In genomic region chr2:219658447-219658846, GRCh38 we compare ENCODE assay signal across 21 cellular contexts. TPM values are rescaled to one million over a fixed set of nuclear protein-coding genes. Genes with fewer than 3 reads are reported as not detected.
A peak's percentile ranks its signal among the peaks of the same experiment; 100 is the strongest.
DNase-seq lines count a peak whose midpoint lies in the region; ATAC-seq and TF ChIP-seq lines count a peak whose summit lies in the region.
"Had no signal": no experiment of that assay in that cellular context is flagged by ENCODE, and none has a peak within 500 bp of the region (broad histone marks: within the 10 kb centered on the region; RNA-seq: fewer than 3 reads in every experiment).

No MANE protein-coding gene starts in this region.

- no peaks in the 10 kb centered on the region for H3K27me3 ChIP-seq in left ventricle myocardium inferior (ENCODE audit: low read depth)
- peaks cover 0 to 3% of the 10 kb centered on the region in 2 donors for H3K27me3 ChIP-seq in naive thymus-derived CD4-positive, alpha-beta T cell (ENCODE audit: control insufficient read depth in 2 of 2, insufficient read depth in 2 of 2, low read length in 2 of 2)
- H3K27me3 ChIP-seq: body of pancreas, right lobe of liver had no signal

- no peak for TF ChIP-seq CTCF in HFFc6 (IDR thresholded peaks at IDR 0.05)
- TF ChIP-seq CTCF in choroid plexus epithelial cell (conservative IDR thresholded peaks at IDR 0.05; ENCODE audit: low read depth, low read length) = no peak
- no peak for TF ChIP-seq CTCF in left ventricle myocardium inferior (IDR thresholded peaks at IDR 0.05; ENCODE audit: borderline replicate concordance)

- peak overlapping the region; percentile 56 for H3K27ac ChIP-seq in left ventricle myocardium inferior (replicated peaks)
- H3K27ac ChIP-seq in naive thymus-derived CD4-positive, alpha-beta T cell (ENCODE audit: low read depth, low read length) = no peak overlapping the region
- H3K27ac ChIP-seq: body of pancreas, neutrophil, right lobe of liver, SK-N-MC had no signal

- peaks cover 14% of the 10 kb centered on the region for H3K9me3 ChIP-seq in left ventricle myocardium inferior (replicated peaks)
- no peaks in the 10 kb centered on the region for H3K9me3 ChIP-seq in naive thymus-derived CD4-positive, alpha-beta T cell (ENCODE audit: control insufficient read depth in 2 of 3, low read length in 3 of 3)
- H3K9me3 ChIP-seq: neutrophil, right lobe of liver had no signal

- no peaks in the 10 kb centered on the region; the same call in 1 of the 2 replicates for H3K27me3 Mint-ChIP-seq in HFFc6 (ENCODE audit: insufficient read depth)
- H3K27me3 Mint-ChIP-seq in naive thymus-derived CD4-positive, alpha-beta T cell = peaks cover 20 to 44% (median 41%) of the 10 kb centered on the region in 5 donors

- no peaks in the 10 kb centered on the region for H3K36me3 ChIP-seq in left ventricle myocardium inferior
- H3K36me3 ChIP-seq in naive thymus-derived CD4-positive, alpha-beta T cell (ENCODE audit: control insufficient read depth in 2 of 3, insufficient read depth in 3 of 3, low read length in 3 of 3) = no peaks in the 10 kb centered on the region
- H3K36me3 ChIP-seq: neutrophil, right lobe of liver had no signal

- DNase-seq in HFFc6 (peak; percentile 41), choroid plexus epithelial cell (ENCODE audit: low read depth) (peak; percentile 50), left ventricle myocardium inferior (no peak), stromal cell of bone marrow (ENCODE audit: low read depth) (peak; percentile 56), T-helper 2 cell (no peak), G401 (ENCODE audit: low spot score) (no peak)
- no peak for DNase-seq in naive thymus-derived CD4-positive, alpha-beta T cell
- DNase-seq: activated CD4-positive, alpha-beta T cell treated with anti-CD3 and anti-CD28 coated beads for 1 hour; activated effector memory CD4-positive, alpha-beta T cell treated with anti-CD3 and anti-CD28 coated beads, Interleukin-2, amount 50 U/mL, for 16 hours; body of pancreas; hippocampal formation; kidney glomerular epithelial cell; NCI-H187 treated with DMSO at 0.1 percent for 48 hours; NCI-H526; OCI-M1; right lobe of liver; T1000 had no signal

- intact Hi-C loops in left ventricle myocardium inferior (cut with micrococcal nuclease) = no loop called here
- intact Hi-C loops in naive thymus-derived CD4-positive, alpha-beta T cell (cut with micrococcal nuclease) = no loop called here

- H3K4me1 Mint-ChIP-seq in HFFc6 (ENCODE audit: low read depth) = peaks cover 73% of the 10 kb centered on the region
- peaks cover 0 to 3% (median 0%) of the 10 kb centered on the region in 7 donors for H3K4me1 Mint-ChIP-seq in naive thymus-derived CD4-positive, alpha-beta T cell

- no peak overlapping the region; the same call in 1 of the 2 replicates for H3K4me3 Mint-ChIP-seq in HFFc6
- H3K4me3 Mint-ChIP-seq in naive thymus-derived CD4-positive, alpha-beta T cell = no peak overlapping the region

- H3K36me3 Mint-ChIP-seq in HFFc6 (ENCODE audit: low read depth) = peaks cover 17% of the 10 kb centered on the region
- no peaks in the 10 kb centered on the region for H3K36me3 Mint-ChIP-seq in naive thymus-derived CD4-positive, alpha-beta T cell

- POLR2A ChIA-PET in naive thymus-derived CD4-positive, alpha-beta T cell (lab: Charles Lee) = no interaction called here

- H3K27ac Mint-ChIP-seq in HFFc6 = peak overlapping the region; percentile 74
- H3K27ac Mint-ChIP-seq in naive thymus-derived CD4-positive, alpha-beta T cell = no peak overlapping the region

- ATAC-seq in naive thymus-derived CD4-positive, alpha-beta T cell = no peak
- ATAC-seq in HG03439 (IDR thresholded peaks at IDR 0.05; ENCODE audit: unreplicated experiment) = no peak
- ATAC-seq: body of pancreas, esophagus mucosa, right lobe of liver had no signal

- CTCF ChIA-PET in naive thymus-derived CD4-positive, alpha-beta T cell (lab: Charles Lee) = no interaction called here

- H3K9me3 Mint-ChIP-seq in HFFc6 = peaks cover 12% of the 10 kb centered on the region
- peaks cover 0 to 10% (median 5%) of the 10 kb centered on the region in 11 donors for H3K9me3 Mint-ChIP-seq in naive thymus-derived CD4-positive, alpha-beta T cell

- H3K4me3 ChIP-seq in choroid plexus epithelial cell (ENCODE audit: low read depth, low read length) = no peak overlapping the region
- no peak overlapping the region for H3K4me3 ChIP-seq in left ventricle myocardium inferior
- H3K4me3 ChIP-seq in naive thymus-derived CD4-positive, alpha-beta T cell (ENCODE audit: low read length) = no peak overlapping the region
- H3K4me3 ChIP-seq: body of pancreas, right lobe of liver, SK-N-MC had no signal

- in situ Hi-C loops in G401 (cut with HindIII; ENCODE audit: low sequenced_read_pairs) = no loop called here

- H3K4me1 ChIP-seq in left ventricle myocardium inferior = no peaks in the 10 kb centered on the region
- H3K4me1 ChIP-seq in naive thymus-derived CD4-positive, alpha-beta T cell (ENCODE audit: control insufficient read depth in 2 of 2, insufficient read depth in 2 of 2, low read length in 2 of 2) = no peaks in the 10 kb centered on the region
- H3K4me1 ChIP-seq: body of pancreas, right lobe of liver had no signal

RNA-seq across cellular contexts. Expression of gene SLC4A3, which starts 31.0 kb away (rescaled TPM):
- 10 to 100 TPM in 1 of 6 experiments, 1 to 10 TPM in 5; 3.7 to 13.5 (median 4.3) TPM for total RNA-seq in HFFc6 (2021; fragmentation: NEBNext Ultra II Directional; extraction: Animal tissue kit (Norgen Biotek cat#: 25700))
- 426 TPM for total RNA-seq in left ventricle myocardium inferior
- total RNA-seq in naive thymus-derived CD4-positive, alpha-beta T cell = 1 to 10 TPM in 1 of 5 experiments, under 1 TPM in 2, not detected in 2; 0.19 to 3.4 (median 0.34) TPM
- not detected for polyA plus RNA-seq in naive thymus-derived CD4-positive, alpha-beta T cell
- 4.1 and 5.0 TPM in 2 replicates for total RNA-seq in G401 (2014; rRNA removed; shearing (Covaris generic))

Comparison
In these comparisons a context has a peak if more than half of its experiments do, and no peak if none do; other contexts are left out.
1. DNase-seq: peak in HFFc6 (single experiment), choroid plexus epithelial cell (single experiment) and stromal cell of bone marrow (single experiment); none in left ventricle myocardium inferior (single experiment), naive thymus-derived CD4-positive, alpha-beta T cell (0 of 9), T-helper 2 cell (0 of 5) and G401 (single experiment).
2. RNA of gene SLC4A3, which starts 31.0 kb away (total RNA-seq): 426 TPM in left ventricle myocardium inferior (single experiment); 4.1 to 5.0 TPM in G401, 3.7 to 13.5 TPM in HFFc6 and 0.19 to 3.4 TPM in naive thymus-derived CD4-positive, alpha-beta T cell; every median in the first group is over 10 times any median in the second.